Comparison of ENCODE assay signal across 25 cellular contexts in the genomic region with DNA sequence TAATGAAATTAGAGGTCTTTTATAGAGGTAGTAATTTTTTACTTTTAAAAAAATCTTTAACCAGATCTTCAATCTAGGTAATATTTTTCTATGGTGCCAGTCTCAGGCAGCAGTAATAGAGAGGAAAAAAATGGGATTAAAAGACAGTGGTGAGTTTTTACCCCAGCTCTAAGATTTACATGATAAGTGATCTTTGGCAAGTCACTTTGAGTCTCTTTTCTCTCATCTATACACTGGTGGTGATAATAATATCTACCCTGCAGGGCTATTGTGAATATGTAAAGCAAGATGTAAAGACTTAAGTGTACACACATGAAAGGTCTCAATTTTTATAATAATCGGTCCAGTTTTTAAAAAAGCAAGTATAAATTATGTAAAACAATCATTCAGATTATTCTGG.
"Had no signal": no experiment of that assay in that cellular context is flagged by ENCODE, and none has a peak within 500 bp of the region (broad histone marks: within the 10 kb centered on the region; RNA-seq: fewer than 3 reads in every experiment).

No MANE protein-coding gene starts in this region.

- H3K4me3 ChIP-seq: colonic mucosa, coronary artery, dorsolateral prefrontal cortex, esophagus muscularis mucosa, esophagus squamous epithelium, gastrocnemius medialis, gastroesophageal sphincter, heart left ventricle, heart right ventricle, hepatocyte had no signal

- H3K27me3 Mint-ChIP-seq: dendritic cell treated with granulocyte-macrophage colony-stimulating factor and Interleukin-4, amounts not matched to agents 40 ng/mL and 50 ng/mL, for 4 days; effector memory CD8-positive, alpha-beta T cell had no signal

- H2AFZ ChIP-seq: hepatocyte had no signal

- H3K4me2 ChIP-seq: hepatocyte had no signal

- H3K79me2 ChIP-seq: hepatocyte had no signal

- H3K9me3 ChIP-seq: colonic mucosa, esophagus muscularis mucosa, esophagus squamous epithelium, gastrocnemius medialis, gastroesophageal sphincter, heart left ventricle, heart right ventricle had no signal

- H3K27ac ChIP-seq: colonic mucosa, coronary artery, dorsolateral prefrontal cortex, epithelial cell of prostate, esophagus muscularis mucosa, esophagus squamous epithelium, foreskin keratinocyte, gastrocnemius medialis, gastroesophageal sphincter, heart left ventricle, heart right ventricle, hepatocyte had no signal

- H3K4me3 Mint-ChIP-seq: dendritic cell treated with granulocyte-macrophage colony-stimulating factor and Interleukin-4, amounts not matched to agents 40 ng/mL and 50 ng/mL, for 4 days; effector memory CD8-positive, alpha-beta T cell; endodermal cell had no signal

- DNase-seq: colonic mucosa; cortex of kidney; dorsolateral prefrontal cortex; effector CD4-positive, alpha-beta T cell; effector CD8-positive, alpha-beta T cell; effector memory CD4-positive, alpha-beta T cell; effector memory CD8-positive, alpha-beta T cell; endodermal cell; erythroblast; esophagus squamous epithelium; foreskin fibroblast; foreskin keratinocyte; foreskin melanocyte; gastrocnemius medialis; glutamatergic neuron; head of caudate nucleus; heart left ventricle; heart right ventricle had no signal

- ATAC-seq: effector memory CD8-positive, alpha-beta T cell; esophagus mucosa; foreskin keratinocyte; gastrocnemius medialis; gastroesophageal sphincter; heart left ventricle; heart right ventricle had no signal

- H3K27ac Mint-ChIP-seq: dendritic cell treated with granulocyte-macrophage colony-stimulating factor and Interleukin-4, amounts not matched to agents 40 ng/mL and 50 ng/mL, for 4 days; effector memory CD8-positive, alpha-beta T cell; endodermal cell had no signal

- H3K4me1 ChIP-seq: colonic mucosa, esophagus muscularis mucosa, esophagus squamous epithelium, foreskin keratinocyte, gastrocnemius medialis, gastroesophageal sphincter, heart left ventricle, heart right ventricle had no signal

- H3K36me3 ChIP-seq: colonic mucosa, esophagus muscularis mucosa, esophagus squamous epithelium, gastrocnemius medialis, gastroesophageal sphincter, heart left ventricle, heart right ventricle had no signal

- H3K9me3 Mint-ChIP-seq: dendritic cell treated with granulocyte-macrophage colony-stimulating factor and Interleukin-4, amounts not matched to agents 40 ng/mL and 50 ng/mL, for 4 days; effector memory CD8-positive, alpha-beta T cell had no signal

- H3K27me3 ChIP-seq: esophagus muscularis mucosa, foreskin keratinocyte, gastrocnemius medialis, gastroesophageal sphincter, heart right ventricle, hepatocyte had no signal
